In the genomic region with DNA sequence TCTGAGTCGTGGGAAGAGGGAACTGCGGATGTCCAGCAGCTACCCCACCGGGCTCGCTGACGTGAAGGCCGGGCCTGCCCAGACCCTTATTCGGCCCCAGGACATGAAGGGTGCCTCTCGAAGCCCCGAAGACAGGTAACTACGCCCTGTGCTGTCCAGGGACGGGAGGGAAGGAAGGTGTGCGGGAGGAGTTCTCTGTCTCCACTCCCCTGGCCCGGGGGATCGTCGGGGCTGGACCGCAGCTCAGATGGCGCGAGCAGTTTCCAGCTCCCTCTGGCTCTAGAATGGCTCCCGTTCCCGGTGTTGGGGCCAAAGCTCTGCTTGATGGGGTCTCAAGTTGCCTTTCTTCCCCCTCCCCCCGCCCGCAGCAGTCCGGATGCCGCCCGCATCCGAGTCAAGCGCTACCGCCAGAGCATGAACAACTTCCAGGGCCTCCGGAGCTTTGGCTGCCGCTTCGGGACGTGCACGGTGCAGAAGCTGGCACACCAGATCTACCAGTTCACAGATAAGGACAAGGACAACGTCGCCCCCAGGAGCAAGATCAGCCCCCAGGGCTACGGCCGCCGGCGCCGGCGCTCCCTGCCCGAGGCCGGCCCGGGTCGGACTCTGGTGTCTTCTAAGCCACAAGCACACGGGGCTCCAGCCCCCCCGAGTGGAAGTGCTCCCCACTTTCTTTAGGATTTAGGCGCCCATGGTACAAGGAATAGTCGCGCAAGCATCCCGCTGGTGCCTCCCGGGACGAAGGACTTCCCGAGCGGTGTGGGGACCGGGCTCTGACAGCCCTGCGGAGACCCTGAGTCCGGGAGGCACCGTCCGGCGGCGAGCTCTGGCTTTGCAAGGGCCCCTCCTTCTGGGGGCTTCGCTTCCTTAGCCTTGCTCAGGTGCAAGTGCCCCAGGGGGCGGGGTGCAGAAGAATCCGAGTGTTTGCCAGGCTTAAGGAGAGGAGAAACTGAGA, we compare ENCODE assay signal across 8 cellular contexts. TPM values are rescaled to one million over a fixed set of nuclear protein-coding genes. Genes with fewer than 3 reads are reported as not detected.
DNase-seq lines count a peak whose midpoint lies in the region; TF ChIP-seq lines count a peak whose summit lies in the region.

No MANE protein-coding gene starts in this region.

- H3K9me3 ChIP-seq in transverse colon: no peaks in the 10 kb centered on the region

- TF ChIP-seq EP300 in transverse colon (IDR thresholded peaks at IDR 0.05; ENCODE audit: low read depth): no peak

- peaks cover 3% of the 10 kb centered on the region for H3K27me3 ChIP-seq in transverse colon

- TF ChIP-seq CTCF in choroid plexus epithelial cell (conservative IDR thresholded peaks at IDR 0.05; ENCODE audit: low read depth, low read length) (no peak), transverse colon (IDR thresholded peaks at IDR 0.05) (peak in 1 of 5 experiments; percentile 9), GM13977 (IDR thresholded peaks at IDR 0.05; ENCODE audit: extremely low read depth, insufficient read depth, missing control alignments) (no peak)

- no peaks in the 10 kb centered on the region for H3K36me3 ChIP-seq in transverse colon

- 7% methylated on average over 52 of the region's 65 CpGs; no CpG with 5 or more reads in 1 of the 2 donors for WGBS in transverse colon (ENCODE audit: low coverage in 1 of 2), 2 donors

- DNase-seq in GM03348 (ENCODE audit: low spot score): peak; percentile 49
- DNase-seq in NCI-H226: peak; percentile 24
- DNase-seq in choroid plexus epithelial cell (ENCODE audit: low read depth): peak; percentile 70
- DNase-seq in lung microvascular endothelial cell (ENCODE audit: low read depth in 2 of 2): peak; percentile 37 to 44
- peak; percentile 41 for DNase-seq in transverse colon
- no peak for DNase-seq in GM13977 (ENCODE audit: low spot score)
- DNase-seq in cerebellar cortex (ENCODE audit: low spot score): no peak
- no peak for DNase-seq in SHP77 (lab: John Stamatoyannopoulos, UW)

- in situ Hi-C loops in transverse colon (cut with MboI; ENCODE audit: low pct_ligation_motif_present in 1 of 4, low pct_unique_long_range_greater_than_20kb in 1 of 4, low sequenced_read_pairs in 3 of 4) (loop anchor here in 3 of 4 donors (25.0 kb wide), 2 partner anchors 444 to 544 kb away; no protein-coding TSS in a partner anchor), GM13977 (cut with MboI; ENCODE audit: low pct_unique_long_range_greater_than_20kb, low sequenced_read_pairs, unreplicated experiment) (loop anchor here (25.0 kb wide), 2 partner anchors 319 to 444 kb away; no protein-coding TSS in a partner anchor)

- peak overlapping the region; percentile 98 for H3K4me3 ChIP-seq in choroid plexus epithelial cell (ENCODE audit: low read depth, low read length)
- peak overlapping the region; percentile 48 to 74 (median 60) for H3K4me3 ChIP-seq in transverse colon

- H3K4me1 ChIP-seq in transverse colon: peaks cover 13 to 66% (median 46%) of the 10 kb centered on the region in 4 donors

- TF ChIP-seq POLR2A in transverse colon (IDR thresholded peaks at IDR 0.05): no peak

- intact Hi-C loops in transverse colon (cut with DNase I; ENCODE audit: low total_unique reads): loop anchor here (5.0 to 10.0 kb wide), 2 partner anchors 99 to 331 kb away; no protein-coding TSS in a partner anchor

- peak overlapping the region; percentile 90 to 96 (median 92) for H3K27ac ChIP-seq in transverse colon

RNA-seq across cellular contexts. Expression of gene ADM, which starts 1.4 kb away (rescaled TPM):
- total RNA-seq in lung microvascular endothelial cell: 167 and 785 TPM in 2 replicates
- total RNA-seq in transverse colon: 100 to 1,000 TPM in 3 of 4 donors, 10 to 100 TPM in 1; 51.9 to 235 (median 157) TPM

RNA-seq across cellular contexts. Expression of gene SBF2, which starts 12.2 kb away (rescaled TPM):
- 26.6 and 50.8 TPM in 2 replicates for total RNA-seq in lung microvascular endothelial cell
- 10 to 100 TPM; 46.4 to 71.0 (median 54.8) TPM for total RNA-seq in transverse colon

Comparison
In these comparisons a context has a peak if more than half of its experiments do, and no peak if none do; other contexts are left out.
1. DNase-seq: peak in GM03348 (single experiment), NCI-H226 (single experiment), choroid plexus epithelial cell (single experiment), lung microvascular endothelial cell (2 of 2) and transverse colon (single experiment); none in GM13977 (single experiment), cerebellar cortex (single experiment) and SHP77 (0 of 2).